ENCODE assay signal across 27 cellular contexts in the genomic region with DNA sequence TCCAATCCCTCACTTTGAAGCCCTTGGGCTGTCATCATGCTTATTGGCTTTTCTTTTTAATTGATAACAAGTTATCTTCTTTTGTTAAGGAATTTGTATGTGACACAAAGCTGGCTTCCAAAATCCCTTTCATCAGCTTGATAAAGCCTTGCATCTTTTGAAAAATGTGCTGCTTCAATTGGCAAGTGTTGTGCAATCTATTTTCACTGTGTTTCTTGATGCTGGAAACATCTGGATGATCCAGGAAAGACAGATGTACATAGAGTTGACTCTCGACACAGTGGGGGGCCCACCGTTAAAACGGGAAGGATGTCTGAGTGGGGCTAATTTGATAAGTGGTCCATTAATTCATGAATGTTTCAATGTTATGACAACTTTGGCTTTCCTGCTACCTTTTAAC.
DNase-seq lines count a peak whose midpoint lies in the region; ATAC-seq, FAIRE-seq and TF ChIP-seq lines count a peak whose summit lies in the region.
"Had no signal": no experiment of that assay in that cellular context is flagged by ENCODE, and none has a peak within 500 bp of the region (broad histone marks: within the 10 kb centered on the region; RNA-seq: fewer than 3 reads in every experiment).

No MANE protein-coding gene starts in this region.

- H3K9me3 ChIP-seq in HepG2 (ENCODE audit: low read length): no peaks in the 10 kb centered on the region
- no peaks in the 10 kb centered on the region for H3K9me3 ChIP-seq in right lobe of liver
- no peaks in the 10 kb centered on the region for H3K9me3 ChIP-seq in K562 (replicated peaks; ENCODE audit: control insufficient read depth, insufficient read depth, low read depth, low read length)
- no peaks in the 10 kb centered on the region for H3K9me3 ChIP-seq in neural cell (ENCODE audit: low read length)
- H3K9me3 ChIP-seq: A549, BE2C, BLaER1 had no signal

- H3K4me2 ChIP-seq in HepG2 (ENCODE audit: low read depth, low read length) (no peak overlapping the region), K562 (ENCODE audit: insufficient read depth, low read length) (no peak overlapping the region), neural cell (ENCODE audit: low read length) (peak overlapping the region; percentile 6)
- H3K4me2 ChIP-seq: A549, BLaER1 had no signal

- TF ChIP-seq POLR2A in HepG2 (IDR thresholded peaks at IDR 0.05; ENCODE audit: insufficient read depth in 1 of 2, low read depth in 2 of 2, low read length in 2 of 2) (no peak), right lobe of liver (IDR thresholded peaks at IDR 0.05) (no peak), K562 (conservative IDR thresholded peaks at IDR 0.05) (no peak)

- peaks cover 52% of the 10 kb centered on the region for H3K4me1 Mint-ChIP-seq in WTC11
- H3K4me1 Mint-ChIP-seq: CD4-positive, alpha-beta memory T cell; CD4-positive, CD25-positive, alpha-beta regulatory T cell; CD8-positive, alpha-beta memory T cell had no signal

- no peaks in the 10 kb centered on the region for H3K9me1 ChIP-seq in K562 (ENCODE audit: control insufficient read depth, insufficient read depth, low read length)

- ATAC-seq in HepG2: no peak
- ATAC-seq in right lobe of liver: no peak
- ATAC-seq in K562: no peak
- no peak for ATAC-seq in WTC11
- ATAC-seq in GM18867 (IDR thresholded peaks at IDR 0.05; ENCODE audit: unreplicated experiment): no peak
- ATAC-seq: A549 had no signal

- no peak for FAIRE-seq in HepG2 (lab: Jason Lieb, UNC)
- FAIRE-seq in K562 (lab: Jason Lieb, UNC): no peak
- FAIRE-seq: A549, GM12891 had no signal

- intact Hi-C loops in HepG2 (cut with micrococcal nuclease; ENCODE audit: unreplicated experiment) (no loop called here), right lobe of liver (cut with DNase I) (no loop called here), K562 (cut with micrococcal nuclease) (no loop called here)

- POLR2A ChIA-PET in HepG2 (lab: Yijun Ruan, JAX): no interaction called here
- POLR2A ChIA-PET in K562 (lab: Yijun Ruan, JAX): no interaction called here
- POLR2A ChIA-PET in WTC11 (lab: Charles Lee): no interaction called here

- H3K79me2 ChIP-seq in HepG2 (ENCODE audit: insufficient read depth, low read length): no peaks in the 10 kb centered on the region
- H3K79me2 ChIP-seq in K562 (ENCODE audit: control insufficient read depth, insufficient read depth, low read length): no peaks in the 10 kb centered on the region
- no peaks in the 10 kb centered on the region for H3K79me2 ChIP-seq in neural cell (replicated peaks; ENCODE audit: insufficient read depth, low read length)

- no peak overlapping the region for H3K4me3 Mint-ChIP-seq in WTC11
- H3K4me3 Mint-ChIP-seq: CD14-positive monocyte; CD4-positive, alpha-beta memory T cell; CD4-positive, CD25-positive, alpha-beta regulatory T cell; CD8-positive, alpha-beta memory T cell had no signal

- H3K27me3 ChIP-seq in HepG2 (ENCODE audit: control insufficient read depth in 1 of 2, insufficient read depth in 2 of 2, low read length in 2 of 2) (peaks cover 0 to 6% of the 10 kb centered on the region in 2 experiments; a peak in 2 of 5 replicates), right lobe of liver (no peaks in the 10 kb centered on the region), K562 (ENCODE audit: control insufficient read depth in 2 of 2, insufficient read depth in 2 of 2, low read length in 2 of 2) (peaks cover 0 to 7% of the 10 kb centered on the region in 2 experiments; a peak in 1 of 5 replicates), neural cell (ENCODE audit: insufficient read depth, low read depth, low read length) (no peaks in the 10 kb centered on the region)
- H3K27me3 ChIP-seq: BE2C, BLaER1 had no signal

- no peaks in the 10 kb centered on the region for H3F3A ChIP-seq in neural cell (ENCODE audit: insufficient read depth, low read length, poor library complexity, severe bottlenecking)

- TF ChIP-seq CTCF in HepG2 (CRISPR knock-in tag; IDR thresholded peaks at IDR 0.05) (no peak), right lobe of liver (IDR thresholded peaks at IDR 0.05) (no peak), K562 (IDR thresholded peaks at IDR 0.05 in 2 of 3, conservative IDR thresholded peaks at IDR 0.05 in 1 of 3; ENCODE audit: insufficient read depth in 2 of 3, low read depth in 1 of 3, low read length in 3 of 3) (no peak), neural cell (IDR thresholded peaks at IDR 0.05; ENCODE audit: poor library complexity, severe bottlenecking) (no peak), WTC11 (IDR thresholded peaks at IDR 0.05) (no peak)

- no peaks in the 10 kb centered on the region for H3K4me1 ChIP-seq in HepG2 (ENCODE audit: insufficient read depth, low read length)
- no peaks in the 10 kb centered on the region for H3K4me1 ChIP-seq in right lobe of liver
- no peaks in the 10 kb centered on the region for H3K4me1 ChIP-seq in K562 (replicated peaks in 1 of 2; ENCODE audit: control insufficient read depth in 2 of 2, insufficient read depth in 2 of 2, low read length in 2 of 2)
- H3K4me1 ChIP-seq: A549, BE2C had no signal

- TF ChIP-seq EP300 in HepG2 (IDR thresholded peaks at IDR 0.05; ENCODE audit: low read depth in 2 of 2, low read length in 2 of 2) (no peak), HepG2 (CRISPR knock-in tag; IDR thresholded peaks at IDR 0.05; ENCODE audit: borderline replicate concordance) (no peak), K562 (IDR thresholded peaks at IDR 0.05; ENCODE audit: low read length) (no peak), neural cell (conservative IDR thresholded peaks at IDR 0.05; ENCODE audit: poor library complexity, severe bottlenecking) (no peak)

- no peaks in the 10 kb centered on the region for H3K9me3 Mint-ChIP-seq in WTC11

- no peak overlapping the region for H2AFZ ChIP-seq in HepG2 (ENCODE audit: low read length)
- no peak overlapping the region for H2AFZ ChIP-seq in K562 (ENCODE audit: low read depth, low read length)
- no peak overlapping the region for H2AFZ ChIP-seq in neural cell (ENCODE audit: low read depth, low read length)

- H3K27ac ChIP-seq in HepG2 (ENCODE audit: extremely low read length, insufficient read depth, low read length) (no peak overlapping the region), right lobe of liver (no peak overlapping the region), K562 (ENCODE audit: extremely low read depth, low read depth, low read length) (no peak overlapping the region), neural cell (ENCODE audit: low read length) (peak overlapping the region; percentile 3)
- H3K27ac ChIP-seq: 22Rv1, A549, BLaER1 had no signal

- BruUV-seq in HepG2 (replicated peaks; lab: Mats Ljungman, UMichigan) (no TSS peak), K562 (replicated peaks; lab: Mats Ljungman, UMichigan) (no TSS peak)

- H3K36me3 ChIP-seq in HepG2 (replicated peaks in 1 of 2; ENCODE audit: control insufficient read depth in 1 of 2, insufficient read depth in 2 of 2, low read length in 2 of 2) (no peaks in the 10 kb centered on the region), right lobe of liver (no peaks in the 10 kb centered on the region), K562 (ENCODE audit: control insufficient read depth, insufficient read depth, low read length) (no peaks in the 10 kb centered on the region), neural cell (ENCODE audit: insufficient read depth, low read length) (no peaks in the 10 kb centered on the region)
- H3K36me3 ChIP-seq: BE2C, BLaER1 had no signal

- CTCF ChIA-PET in HepG2 (lab: Yijun Ruan, JAX; ENCODE audit: low intra/inter-chr PET ratio, low total read pairs): no interaction called here
- CTCF ChIA-PET in K562 (lab: Yijun Ruan, JAX; ENCODE audit: low intra/inter-chr PET ratio): no interaction called here
- CTCF ChIA-PET in WTC11 (lab: Charles Lee): interaction anchor here (2.1 kb wide), 1 partner anchor 160 kb away, joined by 7 read pairs; no protein-coding TSS in a partner anchor

- DNase-seq in NCI-H1417 (lab: John Stamatoyannopoulos, UW) (peak in 2 of 3 experiments; percentile 6 to 10), NCI-H1417 treated with DMSO at 0.1 percent for 48 hours (lab: John Stamatoyannopoulos, UW) (no peak), HepG2 (ENCODE audit: low spot score) (no peak), right lobe of liver (no peak), K562 (ENCODE audit: extremely low read depth in 1 of 4, low spot score in 3 of 4) (no peak), WTC11 (ENCODE audit: low spot score) (no peak)
- DNase-seq: ACHN; BE2C; C1 segment of cervical spinal cord; CD4-positive, alpha-beta memory T cell; CD4-positive, CD25-positive, alpha-beta regulatory T cell; CD8-positive, alpha-beta memory T cell; COR-L47; DMS 273 treated with DMSO at 0.1 percent for 48 hours; DMS153; DMS53; DMS79; DND-41; EL; GDM1 had no signal

- TF ChIP-seq RAD21 in HepG2 (CRISPR knock-in tag; IDR thresholded peaks at IDR 0.05): no peak
- no peak for TF ChIP-seq RAD21 in K562 (CRISPR knock-in tag; conservative IDR thresholded peaks at IDR 0.05 in 1 of 2, IDR thresholded peaks at IDR 0.05 in 1 of 2)
- TF ChIP-seq RAD21 in neural cell (conservative IDR thresholded peaks at IDR 0.05): no peak

- no peaks in the 10 kb centered on the region for H3K36me3 Mint-ChIP-seq in WTC11
- H3K36me3 Mint-ChIP-seq: CD14-positive monocyte; CD4-positive, alpha-beta memory T cell; CD4-positive, CD25-positive, alpha-beta regulatory T cell; CD8-positive, alpha-beta memory T cell had no signal

- 0% methylated on average over 3 of the region's 3 CpGs for WGBS in HepG2 (ENCODE audit: low lambda C conversion rate)
- 36% methylated on average over 3 of the region's 3 CpGs for WGBS in right lobe of liver (ENCODE audit: insufficient coverage, low coverage, low lambda C conversion rate, missing lambda C conversion rate)
- WGBS in K562 (ENCODE audit: insufficient coverage, low coverage, missing lambda C conversion rate): 3% methylated on average over 3 of the region's 3 CpGs

- no peak overlapping the region for H3K4me3 ChIP-seq in HepG2 (replicated peaks in 1 of 3; ENCODE audit: insufficient read depth in 1 of 3, low read depth in 2 of 3, low read length in 3 of 3)
- no peak overlapping the region for H3K4me3 ChIP-seq in right lobe of liver
- H3K4me3 ChIP-seq in K562: no peak overlapping the region
- peak overlapping the region; percentile 24 for H3K4me3 ChIP-seq in neural cell (ENCODE audit: low read length)
- H3K4me3 ChIP-seq: A549, BLaER1 had no signal

- in situ Hi-C loops in HepG2 (cut with HindIII; ENCODE audit: extremely low pct_ligation_motif_present, low pct_unique_long_range_greater_than_20kb) (no loop called here), K562 (cut with MboI) (no loop called here)

- no peaks in the 10 kb centered on the region for H4K20me1 ChIP-seq in HepG2 (ENCODE audit: insufficient read depth, low read length)
- H4K20me1 ChIP-seq in K562 (replicated peaks; ENCODE audit: control insufficient read depth, insufficient read depth, low read length): no peaks in the 10 kb centered on the region
- H4K20me1 ChIP-seq in neural cell (ENCODE audit: insufficient read depth): no peaks in the 10 kb centered on the region
- H4K20me1 ChIP-seq: BLaER1 had no signal

- no peaks in the 10 kb centered on the region; the same call in 1 of the 2 replicates for H3K27me3 Mint-ChIP-seq in WTC11 (ENCODE audit: low read depth)
- H3K27me3 Mint-ChIP-seq: CD4-positive, alpha-beta memory T cell; CD4-positive, CD25-positive, alpha-beta regulatory T cell; CD8-positive, alpha-beta memory T cell had no signal

- H3K9ac ChIP-seq in HepG2 (ENCODE audit: insufficient read depth, low read depth, low read length) (no peak overlapping the region), K562 (ENCODE audit: insufficient read depth in 1 of 2, low read depth in 2 of 2, low read length in 2 of 2) (no peak overlapping the region), neural cell (ENCODE audit: low read length) (no peak overlapping the region)
- H3K9ac ChIP-seq: BLaER1 had no signal

- no peaks in the 10 kb centered on the region for H3K9me2 ChIP-seq in neural cell (ENCODE audit: insufficient read depth, low read length)

- H3K27ac Mint-ChIP-seq in WTC11: no peak overlapping the region
- H3K27ac Mint-ChIP-seq: CD14-positive monocyte; CD4-positive, alpha-beta memory T cell; CD4-positive, CD25-positive, alpha-beta regulatory T cell; CD8-positive, alpha-beta memory T cell had no signal

Comparison
In these comparisons a context has a peak if more than half of its experiments do, and no peak if none do; other contexts are left out.
1. DNase-seq: peak in NCI-H1417 (2 of 3); none in NCI-H1417 treated with DMSO at 0.1 percent for 48 hours (single experiment), HepG2 (single experiment), right lobe of liver (0 of 3), K562 (0 of 4) and WTC11 (single experiment).